Comparison of ENCODE assay signal across 1 cellular context in the genomic region with DNA sequence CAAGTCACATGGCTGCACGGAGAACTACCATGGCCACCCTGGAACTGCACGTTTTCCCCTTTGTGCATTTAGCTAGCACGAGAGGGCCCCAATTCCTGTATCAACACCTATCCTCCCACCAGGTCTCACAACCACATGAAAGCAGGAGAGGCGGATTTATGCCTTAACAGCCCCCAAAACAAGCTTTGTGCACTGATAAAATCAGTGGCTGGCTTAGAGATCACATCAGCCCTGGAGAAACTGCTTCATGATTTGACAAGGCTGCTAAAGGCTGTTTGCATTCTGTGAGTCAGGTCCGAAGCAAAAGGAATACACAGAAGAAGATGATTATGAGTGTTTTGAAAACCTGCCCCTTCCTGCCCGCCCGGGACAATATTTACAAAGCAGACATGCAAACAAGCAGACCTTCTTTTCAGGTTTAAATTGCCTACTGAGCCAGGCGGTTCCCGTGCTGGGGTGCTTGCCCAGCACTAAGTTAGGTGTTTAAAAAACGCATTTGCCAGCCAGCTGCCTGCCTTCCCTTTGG.
TF ChIP-seq lines count a peak whose summit lies in the region.

No MANE protein-coding gene starts in this region.

TF ChIP-seq in HepG2, 621 proteins besides CTCF, POLR2A, EP300 and RAD21 (continued from another document and continues in another):
- TF ChIP-seq ZNF414 (CRISPR knock-in tag; IDR thresholded peaks at IDR 0.05) (no peak), SNAPC4 (CRISPR knock-in tag; IDR thresholded peaks at IDR 0.05) (no peak), XRCC5 (optimal IDR thresholded peaks at IDR 0.05; ENCODE audit: low read length) (peak; percentile 58), ZNF616 (CRISPR knock-in tag; IDR thresholded peaks at IDR 0.05; ENCODE audit: low read depth) (no peak), HDAC6 (IDR thresholded peaks at IDR 0.05; ENCODE audit: low read depth, low read length) (no peak), KLF15 (CRISPR knock-in tag; IDR thresholded peaks at IDR 0.05; ENCODE audit: borderline replicate concordance) (no peak), ZNF7 (CRISPR knock-in tag; IDR thresholded peaks at IDR 0.05) (no peak), ATRX (CRISPR knock-in tag; IDR thresholded peaks at IDR 0.05; ENCODE audit: borderline replicate concordance) (no peak), THRA (CRISPR knock-in tag; IDR thresholded peaks at IDR 0.05; ENCODE audit: borderline replicate concordance) (no peak), ZNF687 (CRISPR knock-in tag; IDR thresholded peaks at IDR 0.05) (peak; percentile 24; the same call in 1 of the 2 replicates), PRDM4 (CRISPR knock-in tag; IDR thresholded peaks at IDR 0.05; ENCODE audit: borderline replicate concordance) (no peak), ZNF180 (CRISPR knock-in tag; IDR thresholded peaks at IDR 0.05; ENCODE audit: borderline replicate concordance, low read depth) (no peak), POLR2AphosphoS5 (IDR thresholded peaks at IDR 0.05; ENCODE audit: low read depth, low read length) (no peak), ISL2 (CRISPR knock-in tag; IDR thresholded peaks at IDR 0.05) (peak; percentile 89)
- TF ChIP-seq, protein P1, sequence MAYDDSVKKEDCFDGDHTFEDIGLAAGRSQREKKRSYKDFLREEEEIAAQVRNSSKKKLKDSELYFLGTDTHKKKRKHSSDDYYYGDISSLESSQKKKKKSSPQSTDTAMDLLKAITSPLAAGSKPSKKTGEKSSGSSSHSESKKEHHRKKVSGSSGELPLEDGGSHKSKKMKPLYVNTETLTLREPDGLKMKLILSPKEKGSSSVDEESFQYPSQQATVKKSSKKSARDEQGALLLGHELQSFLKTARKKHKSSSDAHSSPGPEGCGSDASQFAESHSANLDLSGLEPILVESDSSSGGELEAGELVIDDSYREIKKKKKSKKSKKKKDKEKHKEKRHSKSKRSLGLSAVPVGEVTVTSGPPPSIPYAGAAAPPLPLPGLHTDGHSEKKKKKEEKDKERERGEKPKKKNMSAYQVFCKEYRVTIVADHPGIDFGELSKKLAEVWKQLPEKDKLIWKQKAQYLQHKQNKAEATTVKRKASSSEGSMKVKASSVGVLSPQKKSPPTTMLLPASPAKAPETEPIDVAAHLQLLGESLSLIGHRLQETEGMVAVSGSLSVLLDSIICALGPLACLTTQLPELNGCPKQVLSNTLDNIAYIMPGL (CRISPR knock-in tag; IDR thresholded peaks at IDR 0.05; ENCODE audit: borderline replicate concordance in 1 of 2, low read depth in 1 of 2) = peak in 1 of 2 experiments; percentile 59; a peak in 1 of 4 replicates
- TF ChIP-seq, protein P2, sequence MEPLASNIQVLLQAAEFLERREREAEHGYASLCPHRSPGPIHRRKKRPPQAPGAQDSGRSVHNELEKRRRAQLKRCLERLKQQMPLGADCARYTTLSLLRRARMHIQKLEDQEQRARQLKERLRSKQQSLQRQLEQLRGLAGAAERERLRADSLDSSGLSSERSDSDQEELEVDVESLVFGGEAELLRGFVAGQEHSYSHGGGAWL (CRISPR knock-in tag; IDR thresholded peaks at IDR 0.05) = 0 out of 2 replicates have a peak, but pooled peaks have one; percentile 25
- TF ChIP-seq, protein P3, sequence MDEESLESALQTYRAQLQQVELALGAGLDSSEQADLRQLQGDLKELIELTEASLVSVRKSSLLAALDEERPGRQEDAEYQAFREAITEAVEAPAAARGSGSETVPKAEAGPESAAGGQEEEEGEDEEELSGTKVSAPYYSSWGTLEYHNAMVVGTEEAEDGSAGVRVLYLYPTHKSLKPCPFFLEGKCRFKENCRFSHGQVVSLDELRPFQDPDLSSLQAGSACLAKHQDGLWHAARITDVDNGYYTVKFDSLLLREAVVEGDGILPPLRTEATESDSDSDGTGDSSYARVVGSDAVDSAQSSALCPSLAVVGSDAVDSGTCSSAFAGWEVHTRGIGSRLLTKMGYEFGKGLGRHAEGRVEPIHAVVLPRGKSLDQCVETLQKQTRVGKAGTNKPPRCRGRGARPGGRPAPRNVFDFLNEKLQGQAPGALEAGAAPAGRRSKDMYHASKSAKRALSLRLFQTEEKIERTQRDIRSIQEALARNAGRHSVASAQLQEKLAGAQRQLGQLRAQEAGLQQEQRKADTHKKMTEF (CRISPR knock-in tag; IDR thresholded peaks at IDR 0.05) = peak; percentile 72; the same call in 1 of the 2 replicates
- TF ChIP-seq, protein P4, sequence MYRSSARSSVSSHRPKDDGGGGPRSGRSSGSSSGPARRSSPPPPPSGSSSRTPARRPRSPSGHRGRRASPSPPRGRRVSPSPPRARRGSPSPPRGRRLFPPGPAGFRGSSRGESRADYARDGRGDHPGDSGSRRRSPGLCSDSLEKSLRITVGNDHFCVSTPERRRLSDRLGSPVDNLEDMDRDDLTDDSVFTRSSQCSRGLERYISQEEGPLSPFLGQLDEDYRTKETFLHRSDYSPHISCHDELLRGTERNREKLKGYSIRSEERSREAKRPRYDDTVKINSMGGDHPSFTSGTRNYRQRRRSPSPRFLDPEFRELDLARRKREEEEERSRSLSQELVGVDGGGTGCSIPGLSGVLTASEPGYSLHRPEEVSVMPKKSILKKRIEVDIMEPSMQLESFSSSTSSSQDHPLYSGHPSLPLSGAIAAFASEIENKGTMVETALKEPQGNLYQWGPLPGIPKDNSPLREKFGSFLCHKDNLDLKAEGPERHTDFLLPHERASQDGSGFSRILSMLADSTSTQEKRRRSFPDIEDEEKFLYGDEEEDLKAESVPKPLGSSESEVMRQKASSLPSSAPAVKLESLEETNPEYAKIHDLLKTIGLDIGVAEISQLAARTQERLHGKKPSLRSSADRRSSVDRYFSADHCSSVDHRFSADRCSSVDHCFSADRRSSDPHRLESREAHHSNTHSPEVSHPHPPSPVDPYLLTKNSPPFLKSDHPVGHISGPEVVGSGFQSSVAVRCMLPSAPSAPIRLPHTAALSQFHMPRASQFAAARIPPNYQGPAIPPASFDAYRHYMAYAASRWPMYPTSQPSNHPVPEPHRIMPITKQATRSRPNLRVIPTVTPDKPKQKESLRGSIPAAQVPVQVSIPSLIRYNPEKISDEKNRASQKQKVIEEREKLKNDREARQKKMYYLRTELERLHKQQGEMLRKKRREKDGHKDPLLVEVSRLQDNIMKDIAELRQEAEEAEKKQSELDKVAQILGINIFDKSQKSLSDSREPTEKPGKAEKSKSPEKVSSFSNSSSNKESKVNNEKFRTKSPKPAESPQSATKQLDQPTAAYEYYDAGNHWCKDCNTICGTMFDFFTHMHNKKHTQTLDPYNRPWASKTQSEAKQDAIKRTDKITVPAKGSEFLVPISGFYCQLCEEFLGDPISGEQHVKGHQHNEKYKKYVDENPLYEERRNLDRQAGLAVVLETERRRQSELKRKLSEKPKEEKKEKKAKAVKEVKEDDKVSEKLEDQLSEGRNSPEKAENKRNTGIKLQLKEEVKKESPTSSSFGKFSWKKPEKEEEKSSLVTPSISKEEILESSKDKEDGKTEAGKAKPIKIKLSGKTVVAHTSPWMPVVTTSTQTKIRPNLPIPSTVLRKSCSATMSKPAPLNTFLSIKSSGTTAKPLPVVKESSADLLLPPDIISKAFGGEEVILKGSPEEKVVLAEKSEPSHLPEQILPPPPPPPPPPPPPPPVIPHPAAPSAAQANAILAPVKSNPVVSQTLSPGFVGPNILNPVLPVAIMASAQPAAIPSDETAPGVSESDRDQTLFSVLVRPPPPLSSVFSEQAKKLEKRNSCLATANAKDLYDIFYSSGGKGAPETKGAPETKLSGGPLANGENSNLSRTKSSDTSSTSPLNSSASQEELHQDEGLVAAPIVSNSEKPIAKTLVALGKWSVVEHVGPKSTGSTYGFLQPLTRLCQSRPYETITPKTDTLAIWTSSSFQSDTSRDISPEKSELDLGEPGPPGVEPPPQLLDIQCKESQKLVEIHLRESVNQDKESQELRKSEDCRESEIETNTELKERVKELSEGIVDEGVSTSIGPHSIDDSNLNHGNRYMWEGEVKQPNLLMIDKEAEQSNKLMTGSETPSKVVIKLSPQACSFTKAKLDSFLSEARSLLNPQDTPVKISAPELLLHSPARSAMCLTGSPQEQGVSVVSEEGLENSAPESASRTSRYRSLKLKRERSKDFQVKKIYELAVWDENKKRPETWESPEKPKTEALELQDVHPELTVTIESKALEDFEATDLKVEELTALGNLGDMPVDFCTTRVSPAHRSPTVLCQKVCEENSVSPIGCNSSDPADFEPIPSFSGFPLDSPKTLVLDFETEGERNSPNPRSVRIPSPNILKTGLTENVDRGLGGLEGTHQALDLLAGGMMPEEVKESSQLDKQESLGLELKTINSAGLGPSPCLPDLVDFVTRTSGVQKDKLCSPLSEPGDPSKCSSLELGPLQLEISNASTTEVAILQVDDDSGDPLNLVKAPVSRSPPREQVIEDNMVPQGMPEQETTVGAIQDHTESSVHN (CRISPR knock-in tag; IDR thresholded peaks at IDR 0.05) = peak; percentile 60; the same call in 1 of the 2 replicates
